In the genomic region with DNA sequence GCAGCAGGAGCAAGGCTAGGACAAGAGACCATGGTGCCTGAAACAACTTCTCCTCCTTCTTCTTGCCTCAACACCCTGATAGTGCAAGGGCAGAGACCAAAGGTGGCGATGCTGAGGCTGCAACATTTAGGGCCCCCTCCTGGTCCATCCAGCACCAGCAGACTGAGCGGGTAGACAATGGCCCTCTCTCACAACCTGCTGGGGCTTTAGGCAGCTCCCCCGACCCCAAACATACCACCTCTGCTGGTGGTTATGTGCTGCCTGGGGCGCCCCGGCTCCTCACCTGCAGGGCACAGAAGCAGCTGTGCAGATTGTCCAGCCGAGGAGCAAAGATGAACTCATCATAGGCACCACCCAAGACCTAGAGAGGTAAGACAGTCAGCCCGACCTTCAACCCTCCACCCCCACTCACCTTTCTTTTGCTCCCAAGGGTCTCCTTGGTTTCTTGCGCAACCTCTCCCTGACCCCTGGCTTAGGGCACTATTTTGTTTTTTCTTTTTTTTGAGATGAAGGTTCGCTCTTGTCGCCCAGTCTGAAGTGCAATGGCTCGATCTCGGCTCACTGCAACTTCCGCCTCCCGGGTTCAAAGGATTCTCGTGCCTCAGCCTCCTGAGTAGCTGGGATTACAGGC, we compare ENCODE assay signal across 1 cellular context.
TF ChIP-seq lines count a peak whose summit lies in the region.

No MANE protein-coding gene starts in this region.

TF ChIP-seq in A549, 52 proteins besides CTCF, POLR2A, EP300 and RAD21:
- peak; percentile 7 to 57; a peak in 3 of 4 replicates for TF ChIP-seq CEBPB (IDR thresholded peaks at IDR 0.05)
- TF ChIP-seq JUNB (IDR thresholded peaks at IDR 0.05) = no peak
